ENCODE assay signal across 16 cellular contexts in the genomic region with DNA sequence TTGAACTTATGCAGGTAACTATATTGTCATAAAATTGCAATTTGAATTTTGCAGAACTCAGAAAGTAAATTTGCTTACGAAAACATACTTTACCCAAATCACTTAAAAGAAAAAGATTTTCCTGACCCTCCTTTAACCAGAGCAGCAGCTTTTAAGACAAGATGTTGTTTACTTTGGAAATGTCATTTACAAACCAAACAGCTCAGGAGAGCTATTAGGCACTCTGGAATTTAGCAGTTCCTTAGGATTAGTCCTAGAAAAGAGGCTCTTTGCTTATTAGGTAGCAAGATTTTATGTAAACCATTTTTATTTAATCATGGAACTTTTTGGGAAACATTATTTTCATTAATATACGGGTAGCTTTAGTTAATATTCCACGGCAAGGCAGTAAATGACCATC.
"Had no signal": no experiment of that assay in that cellular context is flagged by ENCODE, and none has a peak within 500 bp of the region (broad histone marks: within the 10 kb centered on the region; RNA-seq: fewer than 3 reads in every experiment).

No MANE protein-coding gene starts in this region.

- H3K9me3 ChIP-seq: esophagus squamous epithelium, psoas muscle, transverse colon had no signal

- H3K27me3 ChIP-seq: esophagus squamous epithelium, transverse colon had no signal

- H3K36me3 ChIP-seq: esophagus squamous epithelium, transverse colon had no signal

- H3K79me2 ChIP-seq: parathyroid adenoma had no signal

- DNase-seq: activated CD4-positive, alpha-beta T cell treated with anti-CD3 and anti-CD28 coated beads for 36 hours; activated CD4-positive, CD25-positive, alpha-beta regulatory T cell; activated effector memory CD4-positive, alpha-beta T cell treated with Interleukin-2 at 50 U/mL for 16 hours; activated naive CD4-positive, alpha-beta T cell treated with Interleukin-2 at 50 U/mL for 16 hours; anterior cingulate cortex; dermis blood vessel endothelial cell; effector CD4-positive, alpha-beta T cell; esophagus squamous epithelium; foreskin melanocyte; left ventricle myocardium superior; occipital lobe; psoas muscle; right cardiac atrium; transverse colon had no signal

- H3K9ac ChIP-seq: parathyroid adenoma had no signal

- H2AFZ ChIP-seq: parathyroid adenoma had no signal

- H3K27ac ChIP-seq: epithelial cell of prostate, esophagus squamous epithelium, parathyroid adenoma, psoas muscle, transverse colon had no signal

- H3K4me3 ChIP-seq: esophagus squamous epithelium, psoas muscle, transverse colon had no signal

- H3K4me1 ChIP-seq: esophagus squamous epithelium, parathyroid adenoma, psoas muscle, transverse colon had no signal
